8 cellular contexts compared by ENCODE assay signal in genomic region chrX:119067023-119067739, GRCh38. TPM values are rescaled to one million over a fixed set of nuclear protein-coding genes. Genes with fewer than 3 reads are reported as not detected.
DNase-seq lines count a peak whose midpoint lies in the region; ATAC-seq and TF ChIP-seq lines count a peak whose summit lies in the region.

No MANE protein-coding gene starts in this region.

- no peaks in the 10 kb centered on the region for H3K9me3 Mint-ChIP-seq in activated naive CD4-positive, alpha-beta T cell treated with anti-CD3 and anti-CD28 coated beads, Interleukin-2, amount 50 U/mL, for 72 hours

- POLR2A ChIA-PET in PC-3 (lab: Charles Lee; ENCODE audit: unreplicated experiment), result interaction anchor here (0.5 to 0.6 kb wide), 3 partner anchors 25 to 183 kb away, joined by 4 to 8 read pairs (median 6); no protein-coding TSS in a partner anchor

- peak; percentile 43 for TF ChIP-seq CTCF in DOHH2 (IDR thresholded peaks at IDR 0.05; ENCODE audit: low read depth, low read length, poor library complexity, severe bottlenecking)
- peak; percentile 83 for TF ChIP-seq CTCF in PC-3 (conservative IDR thresholded peaks at IDR 0.05; ENCODE audit: low read depth, low read length)
- peak; percentile 39 to 70 (median 60) for TF ChIP-seq CTCF in heart left ventricle (IDR thresholded peaks at IDR 0.05)

- no peak for TF ChIP-seq POLR2A in heart left ventricle (IDR thresholded peaks at IDR 0.05)

- H3K36me3 ChIP-seq in DOHH2 (ENCODE audit: control insufficient read depth, low read length), result no peaks in the 10 kb centered on the region
- H3K36me3 ChIP-seq in PC-3 (ENCODE audit: low read depth, low read length), result no peaks in the 10 kb centered on the region
- no peaks in the 10 kb centered on the region for H3K36me3 ChIP-seq in heart left ventricle

- H3K27ac Mint-ChIP-seq in activated naive CD4-positive, alpha-beta T cell treated with anti-CD3 and anti-CD28 coated beads, Interleukin-2, amount 50 U/mL, for 72 hours, result no peak overlapping the region

- CTCF ChIA-PET in PC-3 (lab: Charles Lee), result interaction anchor here (0.5 to 1.6 kb wide), 43 partner anchors 8 to 692 kb away, joined by 3 to 19 read pairs (median 7); partner anchors contain the start of gene LONRF3

- H3K79me2 ChIP-seq in DOHH2 (ENCODE audit: control insufficient read depth, low read length) (no peaks in the 10 kb centered on the region), PC-3 (ENCODE audit: low read length) (no peaks in the 10 kb centered on the region)

- H3K27me3 ChIP-seq in DOHH2 (ENCODE audit: control insufficient read depth, low read length) (no peaks in the 10 kb centered on the region), PC-3 (ENCODE audit: low read length) (no peaks in the 10 kb centered on the region), heart left ventricle (peaks cover 0 to 12% (median 0%) of the 10 kb centered on the region in 9 donors)

- no peak overlapping the region for H3K4me2 ChIP-seq in DOHH2 (ENCODE audit: low read length)
- H3K4me2 ChIP-seq in PC-3 (ENCODE audit: low read length), result no peak overlapping the region

- no peaks in the 10 kb centered on the region for H3K9me3 ChIP-seq in DOHH2 (ENCODE audit: control insufficient read depth, insufficient read depth, low read length)
- no peaks in the 10 kb centered on the region for H3K9me3 ChIP-seq in PC-3 (ENCODE audit: low read length)
- no peaks in the 10 kb centered on the region for H3K9me3 ChIP-seq in heart left ventricle

- no peaks in the 10 kb centered on the region for H3F3A ChIP-seq in DOHH2 (ENCODE audit: control insufficient read depth, insufficient read depth)
- no peaks in the 10 kb centered on the region for H3F3A ChIP-seq in PC-3 (ENCODE audit: low read length, unreplicated experiment)

- H3K27ac ChIP-seq in DOHH2 (ENCODE audit: low read depth, low read length) (no peak overlapping the region), PC-3 (ENCODE audit: low read length) (no peak overlapping the region), heart left ventricle (no peak overlapping the region)

- intact Hi-C loops in PC-3 (cut with micrococcal nuclease), result loop anchor here (1.0 to 5.0 kb wide), 5 partner anchors 52 to 228 kb away; no protein-coding TSS in a partner anchor
- intact Hi-C loops in heart left ventricle (cut with DNase I), result loop anchor here (1.0 to 5.0 kb wide), 10 partner anchors 55 to 222 kb away; no protein-coding TSS in a partner anchor

- no peaks in the 10 kb centered on the region for H4K20me1 ChIP-seq in DOHH2 (ENCODE audit: control insufficient read depth, insufficient read depth, low read depth, low read length)
- H4K20me1 ChIP-seq in PC-3 (ENCODE audit: low read length), result no peaks in the 10 kb centered on the region

- 4 to 8% (median 6%) methylated on average over 7 of the region's 7 CpGs for WGBS in heart left ventricle, 4 donors

- H3K9me2 ChIP-seq in DOHH2 (replicated peaks; ENCODE audit: control insufficient read depth, low read length) (no peaks in the 10 kb centered on the region), PC-3 (replicated peaks; ENCODE audit: low read length) (no peaks in the 10 kb centered on the region)

- H2AFZ ChIP-seq in PC-3 (ENCODE audit: low read length), result no peak overlapping the region

- no peaks in the 10 kb centered on the region for H3K4me1 ChIP-seq in DOHH2 (ENCODE audit: control insufficient read depth, low read length)
- H3K4me1 ChIP-seq in PC-3 (ENCODE audit: insufficient read depth, low read length), result peaks cover 9% of the 10 kb centered on the region
- peaks cover 0 to 6% (median 0%) of the 10 kb centered on the region in 12 donors for H3K4me1 ChIP-seq in heart left ventricle

- no peak overlapping the region for H3K9ac ChIP-seq in PC-3 (ENCODE audit: low read length)

- no TSS peak for BruUV-seq in PC-3 (replicated peaks; lab: Mats Ljungman, UMichigan)

- ATAC-seq in PC-3, result peak; percentile 81
- peak; percentile 71 to 77 for ATAC-seq in activated naive CD4-positive, alpha-beta T cell treated with anti-CD3 and anti-CD28 coated beads, Interleukin-2, amount 50 U/mL, for 72 hours
- ATAC-seq in heart left ventricle, result peak in 3 of 4 donors; percentile 72 to 80 (median 79)
- no peak for ATAC-seq in HG02610 (IDR thresholded peaks at IDR 0.05; ENCODE audit: unreplicated experiment)

- H3K4me3 ChIP-seq in DOHH2 (ENCODE audit: low read length) (no peak overlapping the region), PC-3 (ENCODE audit: low read length) (no peak overlapping the region), heart left ventricle (no peak overlapping the region)

- DNase-seq in HK-2 (ENCODE audit: unreplicated experiment), result peak; percentile 44
- peak; percentile 82 for DNase-seq in PC-3
- DNase-seq in activated naive CD4-positive, alpha-beta T cell treated with anti-CD3 and anti-CD28 coated beads, Interleukin-2, amount 50 U/mL, for 72 hours (ENCODE audit: low spot score in 2 of 2), result peak in 1 of 2 donors; percentile 41
- DNase-seq in heart left ventricle, result peak in 4 of 5 donors; percentile 18 to 48 (median 36)
- DNase-seq in retina, result peak; percentile 51
- no peak for DNase-seq in middle frontal gyrus (ENCODE audit: extremely low spot score, low spot score)

- no peaks in the 10 kb centered on the region for H3K36me3 Mint-ChIP-seq in activated naive CD4-positive, alpha-beta T cell treated with anti-CD3 and anti-CD28 coated beads, Interleukin-2, amount 50 U/mL, for 72 hours

RNA-seq across cellular contexts. Expression of gene CT47C1, which starts 5.6 kb away (rescaled TPM):
- 0.07 TPM in 1 of 2 replicates, not detected in the other for total RNA-seq in PC-3 (2014; rRNA removed)
- total RNA-seq in activated naive CD4-positive, alpha-beta T cell treated with anti-CD3 and anti-CD28 coated beads, Interleukin-2, amount 50 U/mL, for 72 hours, result not detected
- not detected for total RNA-seq in heart left ventricle
- not detected for polyA plus RNA-seq in heart left ventricle
